Comparison of ENCODE assay signal across 1 cellular context in the genomic region with DNA sequence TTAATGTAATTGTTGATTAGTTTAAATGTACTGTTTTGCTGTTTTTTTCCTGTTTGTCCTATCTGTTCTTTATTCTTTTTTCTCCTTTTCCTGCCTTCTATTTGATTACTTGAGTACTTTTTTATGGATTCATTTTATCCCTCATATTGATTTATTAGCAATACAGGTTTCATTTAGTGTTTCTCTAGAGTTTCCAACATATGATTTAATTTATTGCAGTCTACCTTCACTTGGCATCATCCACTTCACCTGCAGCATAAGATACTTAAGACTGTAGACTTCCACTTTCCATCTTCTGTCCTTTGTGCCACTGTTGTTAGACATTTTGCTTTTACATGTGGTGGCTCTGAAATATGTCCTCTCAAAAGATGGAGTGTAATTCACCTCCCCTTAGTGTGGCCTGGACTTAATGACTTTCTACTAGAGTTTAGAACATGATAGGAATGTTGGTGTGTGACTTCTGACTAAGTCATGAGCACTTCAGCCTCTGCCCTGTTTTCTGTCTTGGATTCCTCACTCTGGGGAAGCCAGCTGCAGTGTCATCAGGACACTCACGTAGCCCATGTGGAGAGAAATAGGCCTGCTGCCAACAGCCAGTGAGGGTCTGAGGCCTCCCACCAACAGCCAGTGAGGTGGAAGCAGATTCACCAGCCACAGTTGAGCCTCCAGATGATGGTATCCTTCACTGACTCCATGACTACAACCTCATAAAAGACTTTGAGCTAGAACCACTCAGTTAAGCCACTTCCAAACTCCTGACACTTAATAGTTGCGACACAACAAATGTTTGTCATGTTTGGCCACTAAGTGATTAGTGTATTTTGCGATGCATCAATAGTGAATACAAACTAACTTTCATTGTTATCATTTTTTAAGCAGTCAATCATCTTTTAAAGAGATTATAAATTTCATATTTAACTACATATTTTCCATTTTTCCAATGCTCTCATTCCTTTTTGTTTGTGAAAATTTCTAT.
TF ChIP-seq lines count a peak whose summit lies in the region.

No MANE protein-coding gene starts in this region.

TF ChIP-seq in K562, 482 proteins besides CTCF, POLR2A, EP300 and RAD21 (continued from another document and continues in another):
- TF ChIP-seq, protein P1, sequence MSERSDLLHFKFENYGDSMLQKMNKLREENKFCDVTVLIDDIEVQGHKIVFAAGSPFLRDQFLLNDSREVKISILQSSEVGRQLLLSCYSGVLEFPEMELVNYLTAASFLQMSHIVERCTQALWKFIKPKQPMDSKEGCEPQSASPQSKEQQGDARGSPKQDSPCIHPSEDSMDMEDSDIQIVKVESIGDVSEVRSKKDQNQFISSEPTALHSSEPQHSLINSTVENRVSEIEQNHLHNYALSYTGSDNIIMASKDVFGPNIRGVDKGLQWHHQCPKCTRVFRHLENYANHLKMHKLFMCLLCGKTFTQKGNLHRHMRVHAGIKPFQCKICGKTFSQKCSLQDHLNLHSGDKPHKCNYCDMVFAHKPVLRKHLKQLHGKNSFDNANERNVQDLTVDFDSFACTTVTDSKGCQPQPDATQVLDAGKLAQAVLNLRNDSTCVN (CRISPR knock-in tag; IDR thresholded peaks at IDR 0.05): peak; percentile 43; the same call in 1 of the 2 replicates
- 0 out of 2 replicates have a peak, but pooled peaks have one; percentile 6 for TF ChIP-seq LEF1 (IDR thresholded peaks at IDR 0.05)
- peak; percentile 29 for TF ChIP-seq NFYB (IDR thresholded peaks at IDR 0.05; ENCODE audit: extremely low read depth, insufficient read length)
- TF ChIP-seq, protein P2, sequence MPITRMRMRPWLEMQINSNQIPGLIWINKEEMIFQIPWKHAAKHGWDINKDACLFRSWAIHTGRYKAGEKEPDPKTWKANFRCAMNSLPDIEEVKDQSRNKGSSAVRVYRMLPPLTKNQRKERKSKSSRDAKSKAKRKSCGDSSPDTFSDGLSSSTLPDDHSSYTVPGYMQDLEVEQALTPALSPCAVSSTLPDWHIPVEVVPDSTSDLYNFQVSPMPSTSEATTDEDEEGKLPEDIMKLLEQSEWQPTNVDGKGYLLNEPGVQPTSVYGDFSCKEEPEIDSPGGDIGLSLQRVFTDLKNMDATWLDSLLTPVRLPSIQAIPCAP (CRISPR knock-in tag; IDR thresholded peaks at IDR 0.05; ENCODE audit: borderline replicate concordance): no peak
- no peak for TF ChIP-seq ZBTB33 (CRISPR knock-in tag; IDR thresholded peaks at IDR 0.05)
- TF ChIP-seq BDP1 (IDR thresholded peaks at IDR 0.05; ENCODE audit: insufficient read depth, insufficient read length): no peak
- TF ChIP-seq ZNF398 (CRISPR knock-in tag; IDR thresholded peaks at IDR 0.05): no peak
- peak; percentile 85 for TF ChIP-seq POLR2B (IDR thresholded peaks at IDR 0.05; ENCODE audit: low read depth, partially characterized antibody)
- no peak for TF ChIP-seq DIDO1 (tag; IDR thresholded peaks at IDR 0.05; ENCODE audit: low read depth)
- no peak for TF ChIP-seq FOXJ3 (CRISPR knock-in tag; IDR thresholded peaks at IDR 0.05)
- TF ChIP-seq ZBTB40 (IDR thresholded peaks at IDR 0.05): no peak
- no peak for TF ChIP-seq ZBTB40 (CRISPR knock-in tag; IDR thresholded peaks at IDR 0.05)
- peak; percentile 73; the same call in 1 of the 2 replicates for TF ChIP-seq GABPB2 (CRISPR knock-in tag; conservative IDR thresholded peaks at IDR 0.05)
- TF ChIP-seq CEBPB (tag; IDR thresholded peaks at IDR 0.05): peak; percentile 93
- no peak for TF ChIP-seq ZNF449 (CRISPR knock-in tag; IDR thresholded peaks at IDR 0.05)
- no peak for TF ChIP-seq DACH1 (IDR thresholded peaks at IDR 0.05; ENCODE audit: partially characterized antibody)
- TF ChIP-seq CTBP1 (IDR thresholded peaks at IDR 0.05; ENCODE audit: borderline replicate concordance): 0 out of 2 replicates have a peak, but pooled peaks have one; percentile 13
- no peak for TF ChIP-seq RCOR1 (IDR thresholded peaks at IDR 0.05; ENCODE audit: borderline replicate concordance in 1 of 2, low read depth in 2 of 2, low read length in 2 of 2)
- no peak for TF ChIP-seq PRMT5 (CRISPR knock-in tag; IDR thresholded peaks at IDR 0.05)
- TF ChIP-seq, protein P3, sequence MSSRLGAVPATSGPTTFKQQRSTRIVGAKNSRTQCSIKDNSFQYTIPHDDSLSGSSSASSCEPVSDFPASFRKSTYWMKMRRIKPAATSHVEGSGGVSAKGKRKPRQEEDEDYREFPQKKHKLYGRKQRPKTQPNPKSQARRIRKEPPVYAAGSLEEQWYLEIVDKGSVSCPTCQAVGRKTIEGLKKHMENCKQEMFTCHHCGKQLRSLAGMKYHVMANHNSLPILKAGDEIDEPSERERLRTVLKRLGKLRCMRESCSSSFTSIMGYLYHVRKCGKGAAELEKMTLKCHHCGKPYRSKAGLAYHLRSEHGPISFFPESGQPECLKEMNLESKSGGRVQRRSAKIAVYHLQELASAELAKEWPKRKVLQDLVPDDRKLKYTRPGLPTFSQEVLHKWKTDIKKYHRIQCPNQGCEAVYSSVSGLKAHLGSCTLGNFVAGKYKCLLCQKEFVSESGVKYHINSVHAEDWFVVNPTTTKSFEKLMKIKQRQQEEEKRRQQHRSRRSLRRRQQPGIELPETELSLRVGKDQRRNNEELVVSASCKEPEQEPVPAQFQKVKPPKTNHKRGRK (tag; IDR thresholded peaks at IDR 0.05): no peak
- no peak for TF ChIP-seq AFF1 (IDR thresholded peaks at IDR 0.05; ENCODE audit: low read depth in 1 of 2, partially characterized antibody in 2 of 2)
- peak; percentile 26 for TF ChIP-seq CREM (IDR thresholded peaks at IDR 0.05; ENCODE audit: low read depth)
- no peak for TF ChIP-seq ILK (tag; IDR thresholded peaks at IDR 0.05; ENCODE audit: borderline replicate concordance, low read depth)
- TF ChIP-seq MCM7 (IDR thresholded peaks at IDR 0.05): no peak
- TF ChIP-seq POLR3G (IDR thresholded peaks at IDR 0.05; ENCODE audit: extremely low read depth, insufficient read length, insufficient replicate concordance): no peak
- TF ChIP-seq NEUROD1 (IDR thresholded peaks at IDR 0.05; ENCODE audit: borderline replicate concordance, low read depth, low read length, partially characterized antibody): no peak
- TF ChIP-seq NRF1 (conservative IDR thresholded peaks at IDR 0.05 in 1 of 2, IDR thresholded peaks at IDR 0.05 in 1 of 2): no peak; a peak in 1 of 4 replicates
